Comparison of ENCODE assay signal across 26 cellular contexts in the genomic region with DNA sequence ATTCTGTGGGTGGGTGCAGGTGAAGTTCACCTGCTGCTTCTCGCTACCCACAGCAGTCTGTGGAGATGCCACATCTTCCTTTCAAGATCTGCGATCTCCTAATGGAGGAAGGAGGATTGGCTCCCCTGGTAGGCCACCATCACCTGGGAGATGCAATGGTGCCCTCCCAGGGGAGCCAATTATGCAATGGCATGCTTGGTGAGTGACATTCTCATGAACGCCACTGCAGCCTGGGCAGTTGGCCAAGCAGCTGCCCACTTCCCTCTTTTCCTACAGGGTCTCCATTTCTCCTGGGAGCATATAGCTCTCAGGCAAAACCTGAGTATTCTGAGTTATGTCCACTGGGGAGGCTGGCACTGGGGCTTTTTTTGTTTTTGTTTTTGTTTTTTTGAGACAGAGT.
"Had no signal": no experiment of that assay in that cellular context is flagged by ENCODE, and none has a peak within 500 bp of the region (broad histone marks: within the 10 kb centered on the region; RNA-seq: fewer than 3 reads in every experiment).

No MANE protein-coding gene starts in this region.

- H3K9me3 Mint-ChIP-seq: dendritic cell treated with granulocyte-macrophage colony-stimulating factor and Interleukin-4, amounts not matched to agents 40 ng/mL and 50 ng/mL, for 4 days had no signal

- H3K27ac Mint-ChIP-seq: dendritic cell treated with granulocyte-macrophage colony-stimulating factor and Interleukin-4, amounts not matched to agents 40 ng/mL and 50 ng/mL, for 4 days; endodermal cell; naive thymus-derived CD4-positive, alpha-beta T cell; nephron; neural progenitor cell; stimulated activated memory B cell treated with anti-CD40 and anti-IgM and Interleukin-4, amounts not matched to agents 10 μg/mL and 1 μg/mL and 100 μg/mL, for 72 hours; type B pancreatic cell had no signal

- H3K36me3 Mint-ChIP-seq: neural progenitor cell; stimulated activated memory B cell treated with anti-CD40 and anti-IgM and Interleukin-4, amounts not matched to agents 10 μg/mL and 1 μg/mL and 100 μg/mL, for 72 hours; type B pancreatic cell had no signal

- H3K4me3 Mint-ChIP-seq: dendritic cell treated with granulocyte-macrophage colony-stimulating factor and Interleukin-4, amounts not matched to agents 40 ng/mL and 50 ng/mL, for 4 days; endodermal cell; naive thymus-derived CD4-positive, alpha-beta T cell; nephron; neural progenitor cell; stimulated activated memory B cell treated with anti-CD40 and anti-IgM and Interleukin-4, amounts not matched to agents 10 μg/mL and 1 μg/mL and 100 μg/mL, for 72 hours; type B pancreatic cell had no signal

- H3K4me3 ChIP-seq: gastrocnemius medialis, hepatocyte, left lung, neural progenitor cell, psoas muscle, skin epidermis, spleen, testis, tibial artery had no signal

- H3K27me3 Mint-ChIP-seq: stimulated activated memory B cell treated with anti-CD40 and anti-IgM and Interleukin-4, amounts not matched to agents 10 μg/mL and 1 μg/mL and 100 μg/mL, for 72 hours had no signal

- H3K4me1 Mint-ChIP-seq: endodermal cell; naive thymus-derived CD4-positive, alpha-beta T cell; nephron; neural progenitor cell; stimulated activated memory B cell treated with anti-CD40 and anti-IgM and Interleukin-4, amounts not matched to agents 10 μg/mL and 1 μg/mL and 100 μg/mL, for 72 hours had no signal

- DNase-seq: effector CD8-positive, alpha-beta T cell; foreskin fibroblast; gastrocnemius medialis; head of caudate nucleus; kidney; mesendoderm; midbrain; naive thymus-derived CD4-positive, alpha-beta T cell; nucleus accumbens; psoas muscle; right cardiac atrium; stimulated activated CD4-positive, alpha-beta T cell treated with anti-CD3 and anti-CD28 coated beads, Interleukin-4, amount 100 ng/mL, for 4 hours; stimulated activated naive CD8-positive, alpha-beta T cell treated with anti-CD3 and anti-CD28 coated beads, Interleukin-15, Interleukin-2, amounts not matched to agents 100 U/mL and 50 U/mL, for 24 hours; testis; tibial artery had no signal

- H3K27me3 ChIP-seq: gastrocnemius medialis, hepatocyte, neural progenitor cell, testis had no signal

- H3K36me3 ChIP-seq: gastrocnemius medialis, left lung, neural progenitor cell, spleen, tibial artery had no signal

- FAIRE-seq: colon, kidney had no signal
